ENCODE assay signal across 1 cellular context in the genomic region with DNA sequence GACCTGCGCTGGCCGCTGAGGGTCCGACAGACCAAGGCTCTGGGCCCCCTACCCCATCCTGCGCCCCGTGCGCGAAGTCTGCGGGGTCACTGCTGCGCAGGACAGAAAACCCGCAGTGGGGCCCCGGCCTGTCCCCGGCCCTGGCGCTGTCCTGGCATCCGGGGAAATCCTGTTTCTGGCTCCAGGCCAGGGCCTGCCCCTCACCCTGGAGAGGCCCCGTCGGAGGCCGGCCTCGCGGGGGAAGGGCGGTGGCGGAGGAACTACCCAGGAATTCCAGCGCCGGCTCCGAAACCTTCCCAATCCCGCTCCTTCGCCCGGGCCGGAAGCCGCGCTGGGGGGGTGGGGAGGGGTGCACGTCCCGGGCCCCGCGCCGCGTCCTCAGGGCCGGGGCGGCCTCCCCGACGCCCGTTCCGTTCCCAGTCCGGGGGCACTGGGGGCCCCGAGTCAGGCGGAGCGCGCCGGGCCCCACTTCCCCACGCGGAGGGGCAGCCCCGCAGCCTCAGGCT.
TF ChIP-seq lines count a peak whose summit lies in the region.

No MANE protein-coding gene starts in this region.

TF ChIP-seq in HepG2, 621 proteins besides CTCF, POLR2A, EP300 and RAD21 (continued from another document and continues in another):
- TF ChIP-seq, protein P1, sequence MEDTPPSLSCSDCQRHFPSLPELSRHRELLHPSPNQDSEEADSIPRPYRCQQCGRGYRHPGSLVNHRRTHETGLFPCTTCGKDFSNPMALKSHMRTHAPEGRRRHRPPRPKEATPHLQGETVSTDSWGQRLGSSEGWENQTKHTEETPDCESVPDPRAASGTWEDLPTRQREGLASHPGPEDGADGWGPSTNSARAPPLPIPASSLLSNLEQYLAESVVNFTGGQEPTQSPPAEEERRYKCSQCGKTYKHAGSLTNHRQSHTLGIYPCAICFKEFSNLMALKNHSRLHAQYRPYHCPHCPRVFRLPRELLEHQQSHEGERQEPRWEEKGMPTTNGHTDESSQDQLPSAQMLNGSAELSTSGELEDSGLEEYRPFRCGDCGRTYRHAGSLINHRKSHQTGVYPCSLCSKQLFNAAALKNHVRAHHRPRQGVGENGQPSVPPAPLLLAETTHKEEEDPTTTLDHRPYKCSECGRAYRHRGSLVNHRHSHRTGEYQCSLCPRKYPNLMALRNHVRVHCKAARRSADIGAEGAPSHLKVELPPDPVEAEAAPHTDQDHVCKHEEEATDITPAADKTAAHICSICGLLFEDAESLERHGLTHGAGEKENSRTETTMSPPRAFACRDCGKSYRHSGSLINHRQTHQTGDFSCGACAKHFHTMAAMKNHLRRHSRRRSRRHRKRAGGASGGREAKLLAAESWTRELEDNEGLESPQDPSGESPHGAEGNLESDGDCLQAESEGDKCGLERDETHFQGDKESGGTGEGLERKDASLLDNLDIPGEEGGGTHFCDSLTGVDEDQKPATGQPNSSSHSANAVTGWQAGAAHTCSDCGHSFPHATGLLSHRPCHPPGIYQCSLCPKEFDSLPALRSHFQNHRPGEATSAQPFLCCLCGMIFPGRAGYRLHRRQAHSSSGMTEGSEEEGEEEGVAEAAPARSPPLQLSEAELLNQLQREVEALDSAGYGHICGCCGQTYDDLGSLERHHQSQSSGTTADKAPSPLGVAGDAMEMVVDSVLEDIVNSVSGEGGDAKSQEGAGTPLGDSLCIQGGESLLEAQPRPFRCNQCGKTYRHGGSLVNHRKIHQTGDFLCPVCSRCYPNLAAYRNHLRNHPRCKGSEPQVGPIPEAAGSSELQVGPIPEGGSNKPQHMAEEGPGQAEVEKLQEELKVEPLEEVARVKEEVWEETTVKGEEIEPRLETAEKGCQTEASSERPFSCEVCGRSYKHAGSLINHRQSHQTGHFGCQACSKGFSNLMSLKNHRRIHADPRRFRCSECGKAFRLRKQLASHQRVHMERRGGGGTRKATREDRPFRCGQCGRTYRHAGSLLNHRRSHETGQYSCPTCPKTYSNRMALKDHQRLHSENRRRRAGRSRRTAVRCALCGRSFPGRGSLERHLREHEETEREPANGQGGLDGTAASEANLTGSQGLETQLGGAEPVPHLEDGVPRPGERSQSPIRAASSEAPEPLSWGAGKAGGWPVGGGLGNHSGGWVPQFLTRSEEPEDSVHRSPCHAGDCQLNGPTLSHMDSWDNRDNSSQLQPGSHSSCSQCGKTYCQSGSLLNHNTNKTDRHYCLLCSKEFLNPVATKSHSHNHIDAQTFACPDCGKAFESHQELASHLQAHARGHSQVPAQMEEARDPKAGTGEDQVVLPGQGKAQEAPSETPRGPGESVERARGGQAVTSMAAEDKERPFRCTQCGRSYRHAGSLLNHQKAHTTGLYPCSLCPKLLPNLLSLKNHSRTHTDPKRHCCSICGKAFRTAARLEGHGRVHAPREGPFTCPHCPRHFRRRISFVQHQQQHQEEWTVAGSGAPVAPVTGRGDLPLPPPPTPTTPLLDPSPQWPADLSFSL (CRISPR knock-in tag; IDR thresholded peaks at IDR 0.05), result no peak
- TF ChIP-seq ZNF891 (CRISPR knock-in tag; IDR thresholded peaks at IDR 0.05), result no peak
- TF ChIP-seq, protein P2, sequence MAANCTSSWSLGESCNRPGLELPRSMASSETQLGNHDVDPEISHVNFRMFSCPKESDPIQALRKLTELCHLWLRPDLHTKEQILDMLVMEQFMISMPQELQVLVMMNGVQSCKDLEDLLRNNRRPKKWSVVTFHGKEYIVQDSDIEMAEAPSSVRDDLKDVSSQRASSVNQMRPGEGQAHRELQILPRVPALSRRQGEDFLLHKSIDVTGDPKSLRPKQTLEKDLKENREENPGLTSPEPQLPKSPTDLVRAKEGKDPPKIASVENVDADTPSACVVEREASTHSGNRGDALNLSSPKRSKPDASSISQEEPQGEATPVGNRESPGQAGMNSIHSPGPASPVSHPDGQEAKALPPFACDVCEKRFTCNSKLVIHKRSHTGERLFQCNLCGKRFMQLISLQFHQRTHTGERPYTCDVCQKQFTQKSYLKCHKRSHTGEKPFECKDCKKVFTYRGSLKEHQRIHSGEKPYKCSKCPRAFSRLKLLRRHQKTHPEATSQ (CRISPR knock-in tag; IDR thresholded peaks at IDR 0.05; ENCODE audit: borderline replicate concordance), result no peak
- TF ChIP-seq CHCHD3 (CRISPR knock-in tag; IDR thresholded peaks at IDR 0.05), result no peak
- no peak for TF ChIP-seq REPIN1 (CRISPR knock-in tag; IDR thresholded peaks at IDR 0.05; ENCODE audit: borderline replicate concordance, low read depth)
- no peak for TF ChIP-seq ZNF430 (CRISPR knock-in tag; IDR thresholded peaks at IDR 0.05)
- TF ChIP-seq, protein P3, sequence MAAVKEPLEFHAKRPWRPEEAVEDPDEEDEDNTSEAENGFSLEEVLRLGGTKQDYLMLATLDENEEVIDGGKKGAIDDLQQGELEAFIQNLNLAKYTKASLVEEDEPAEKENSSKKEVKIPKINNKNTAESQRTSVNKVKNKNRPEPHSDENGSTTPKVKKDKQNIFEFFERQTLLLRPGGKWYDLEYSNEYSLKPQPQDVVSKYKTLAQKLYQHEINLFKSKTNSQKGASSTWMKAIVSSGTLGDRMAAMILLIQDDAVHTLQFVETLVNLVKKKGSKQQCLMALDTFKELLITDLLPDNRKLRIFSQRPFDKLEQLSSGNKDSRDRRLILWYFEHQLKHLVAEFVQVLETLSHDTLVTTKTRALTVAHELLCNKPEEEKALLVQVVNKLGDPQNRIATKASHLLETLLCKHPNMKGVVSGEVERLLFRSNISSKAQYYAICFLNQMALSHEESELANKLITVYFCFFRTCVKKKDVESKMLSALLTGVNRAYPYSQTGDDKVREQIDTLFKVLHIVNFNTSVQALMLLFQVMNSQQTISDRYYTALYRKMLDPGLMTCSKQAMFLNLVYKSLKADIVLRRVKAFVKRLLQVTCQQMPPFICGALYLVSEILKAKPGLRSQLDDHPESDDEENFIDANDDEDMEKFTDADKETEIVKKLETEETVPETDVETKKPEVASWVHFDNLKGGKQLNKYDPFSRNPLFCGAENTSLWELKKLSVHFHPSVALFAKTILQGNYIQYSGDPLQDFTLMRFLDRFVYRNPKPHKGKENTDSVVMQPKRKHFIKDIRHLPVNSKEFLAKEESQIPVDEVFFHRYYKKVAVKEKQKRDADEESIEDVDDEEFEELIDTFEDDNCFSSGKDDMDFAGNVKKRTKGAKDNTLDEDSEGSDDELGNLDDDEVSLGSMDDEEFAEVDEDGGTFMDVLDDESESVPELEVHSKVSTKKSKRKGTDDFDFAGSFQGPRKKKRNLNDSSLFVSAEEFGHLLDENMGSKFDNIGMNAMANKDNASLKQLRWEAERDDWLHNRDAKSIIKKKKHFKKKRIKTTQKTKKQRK (IDR thresholded peaks at IDR 0.05; ENCODE audit: low read length), result no peak
- no peak for TF ChIP-seq ZMYM3 (CRISPR knock-in tag; IDR thresholded peaks at IDR 0.05)
- TF ChIP-seq, protein P4, sequence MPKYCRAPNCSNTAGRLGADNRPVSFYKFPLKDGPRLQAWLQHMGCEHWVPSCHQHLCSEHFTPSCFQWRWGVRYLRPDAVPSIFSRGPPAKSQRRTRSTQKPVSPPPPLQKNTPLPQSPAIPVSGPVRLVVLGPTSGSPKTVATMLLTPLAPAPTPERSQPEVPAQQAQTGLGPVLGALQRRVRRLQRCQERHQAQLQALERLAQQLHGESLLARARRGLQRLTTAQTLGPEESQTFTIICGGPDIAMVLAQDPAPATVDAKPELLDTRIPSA (CRISPR knock-in tag; IDR thresholded peaks at IDR 0.05; ENCODE audit: borderline replicate concordance), result no peak
- TF ChIP-seq ZNF605 (CRISPR knock-in tag; IDR thresholded peaks at IDR 0.05), result no peak
- TF ChIP-seq ZNF333 (CRISPR knock-in tag; IDR thresholded peaks at IDR 0.05; ENCODE audit: borderline replicate concordance), result no peak
- TF ChIP-seq, protein P5, sequence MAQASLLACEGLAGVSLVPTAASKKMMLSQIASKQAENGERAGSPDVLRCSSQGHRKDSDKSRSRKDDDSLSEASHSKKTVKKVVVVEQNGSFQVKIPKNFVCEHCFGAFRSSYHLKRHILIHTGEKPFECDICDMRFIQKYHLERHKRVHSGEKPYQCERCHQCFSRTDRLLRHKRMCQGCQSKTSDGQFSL (CRISPR knock-in tag; IDR thresholded peaks at IDR 0.05), result no peak; the same call in 1 of the 2 replicates
- TF ChIP-seq, protein P6, sequence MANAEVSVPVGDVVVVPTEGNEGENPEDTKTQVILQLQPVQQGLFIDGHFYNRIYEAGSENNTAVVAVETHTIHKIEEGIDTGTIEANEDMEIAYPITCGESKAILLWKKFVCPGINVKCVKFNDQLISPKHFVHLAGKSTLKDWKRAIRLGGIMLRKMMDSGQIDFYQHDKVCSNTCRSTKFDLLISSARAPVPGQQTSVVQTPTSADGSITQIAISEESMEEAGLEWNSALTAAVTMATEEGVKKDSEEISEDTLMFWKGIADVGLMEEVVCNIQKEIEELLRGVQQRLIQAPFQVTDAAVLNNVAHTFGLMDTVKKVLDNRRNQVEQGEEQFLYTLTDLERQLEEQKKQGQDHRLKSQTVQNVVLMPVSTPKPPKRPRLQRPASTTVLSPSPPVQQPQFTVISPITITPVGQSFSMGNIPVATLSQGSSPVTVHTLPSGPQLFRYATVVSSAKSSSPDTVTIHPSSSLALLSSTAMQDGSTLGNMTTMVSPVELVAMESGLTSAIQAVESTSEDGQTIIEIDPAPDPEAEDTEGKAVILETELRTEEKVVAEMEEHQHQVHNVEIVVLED (CRISPR knock-in tag; IDR thresholded peaks at IDR 0.05; ENCODE audit: borderline replicate concordance), result no peak
- no peak for TF ChIP-seq ZBTB1 (CRISPR knock-in tag; IDR thresholded peaks at IDR 0.05; ENCODE audit: borderline replicate concordance)
- TF ChIP-seq, protein P7, sequence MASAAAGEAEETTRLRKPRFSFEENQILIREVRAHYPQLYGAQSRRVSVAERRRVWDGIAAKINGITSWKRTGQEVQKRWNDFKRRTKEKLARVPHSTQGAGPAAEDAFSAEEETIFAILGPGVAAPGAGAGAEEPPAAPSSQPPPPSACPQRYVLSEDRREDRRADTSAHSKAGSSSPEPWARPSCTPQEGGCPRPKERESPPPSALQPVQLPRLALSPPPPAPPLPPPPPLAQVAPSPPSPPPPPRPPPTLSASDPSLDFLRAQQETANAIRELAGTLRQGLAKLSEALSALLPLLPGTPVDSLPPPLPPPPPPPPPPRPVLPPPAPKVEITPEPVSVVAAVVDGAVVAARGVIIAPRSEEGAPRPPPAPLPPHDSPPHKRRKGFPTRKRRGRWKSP (CRISPR knock-in tag; IDR thresholded peaks at IDR 0.05), result no peak
- no peak for TF ChIP-seq ZNF550 (CRISPR knock-in tag; IDR thresholded peaks at IDR 0.05; ENCODE audit: borderline replicate concordance)
- TF ChIP-seq, protein P8, sequence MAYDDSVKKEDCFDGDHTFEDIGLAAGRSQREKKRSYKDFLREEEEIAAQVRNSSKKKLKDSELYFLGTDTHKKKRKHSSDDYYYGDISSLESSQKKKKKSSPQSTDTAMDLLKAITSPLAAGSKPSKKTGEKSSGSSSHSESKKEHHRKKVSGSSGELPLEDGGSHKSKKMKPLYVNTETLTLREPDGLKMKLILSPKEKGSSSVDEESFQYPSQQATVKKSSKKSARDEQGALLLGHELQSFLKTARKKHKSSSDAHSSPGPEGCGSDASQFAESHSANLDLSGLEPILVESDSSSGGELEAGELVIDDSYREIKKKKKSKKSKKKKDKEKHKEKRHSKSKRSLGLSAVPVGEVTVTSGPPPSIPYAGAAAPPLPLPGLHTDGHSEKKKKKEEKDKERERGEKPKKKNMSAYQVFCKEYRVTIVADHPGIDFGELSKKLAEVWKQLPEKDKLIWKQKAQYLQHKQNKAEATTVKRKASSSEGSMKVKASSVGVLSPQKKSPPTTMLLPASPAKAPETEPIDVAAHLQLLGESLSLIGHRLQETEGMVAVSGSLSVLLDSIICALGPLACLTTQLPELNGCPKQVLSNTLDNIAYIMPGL (CRISPR knock-in tag; IDR thresholded peaks at IDR 0.05; ENCODE audit: borderline replicate concordance in 1 of 2, low read depth in 1 of 2), result peak in 1 of 2 experiments; percentile 38; a peak in 2 of 4 replicates
- no peak for TF ChIP-seq ZNF607 (CRISPR knock-in tag; IDR thresholded peaks at IDR 0.05; ENCODE audit: borderline replicate concordance)
- TF ChIP-seq, protein P9, sequence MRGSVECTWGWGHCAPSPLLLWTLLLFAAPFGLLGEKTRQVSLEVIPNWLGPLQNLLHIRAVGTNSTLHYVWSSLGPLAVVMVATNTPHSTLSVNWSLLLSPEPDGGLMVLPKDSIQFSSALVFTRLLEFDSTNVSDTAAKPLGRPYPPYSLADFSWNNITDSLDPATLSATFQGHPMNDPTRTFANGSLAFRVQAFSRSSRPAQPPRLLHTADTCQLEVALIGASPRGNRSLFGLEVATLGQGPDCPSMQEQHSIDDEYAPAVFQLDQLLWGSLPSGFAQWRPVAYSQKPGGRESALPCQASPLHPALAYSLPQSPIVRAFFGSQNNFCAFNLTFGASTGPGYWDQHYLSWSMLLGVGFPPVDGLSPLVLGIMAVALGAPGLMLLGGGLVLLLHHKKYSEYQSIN (CRISPR knock-in tag; IDR thresholded peaks at IDR 0.05; ENCODE audit: borderline replicate concordance), result no peak
- TF ChIP-seq, protein P10, sequence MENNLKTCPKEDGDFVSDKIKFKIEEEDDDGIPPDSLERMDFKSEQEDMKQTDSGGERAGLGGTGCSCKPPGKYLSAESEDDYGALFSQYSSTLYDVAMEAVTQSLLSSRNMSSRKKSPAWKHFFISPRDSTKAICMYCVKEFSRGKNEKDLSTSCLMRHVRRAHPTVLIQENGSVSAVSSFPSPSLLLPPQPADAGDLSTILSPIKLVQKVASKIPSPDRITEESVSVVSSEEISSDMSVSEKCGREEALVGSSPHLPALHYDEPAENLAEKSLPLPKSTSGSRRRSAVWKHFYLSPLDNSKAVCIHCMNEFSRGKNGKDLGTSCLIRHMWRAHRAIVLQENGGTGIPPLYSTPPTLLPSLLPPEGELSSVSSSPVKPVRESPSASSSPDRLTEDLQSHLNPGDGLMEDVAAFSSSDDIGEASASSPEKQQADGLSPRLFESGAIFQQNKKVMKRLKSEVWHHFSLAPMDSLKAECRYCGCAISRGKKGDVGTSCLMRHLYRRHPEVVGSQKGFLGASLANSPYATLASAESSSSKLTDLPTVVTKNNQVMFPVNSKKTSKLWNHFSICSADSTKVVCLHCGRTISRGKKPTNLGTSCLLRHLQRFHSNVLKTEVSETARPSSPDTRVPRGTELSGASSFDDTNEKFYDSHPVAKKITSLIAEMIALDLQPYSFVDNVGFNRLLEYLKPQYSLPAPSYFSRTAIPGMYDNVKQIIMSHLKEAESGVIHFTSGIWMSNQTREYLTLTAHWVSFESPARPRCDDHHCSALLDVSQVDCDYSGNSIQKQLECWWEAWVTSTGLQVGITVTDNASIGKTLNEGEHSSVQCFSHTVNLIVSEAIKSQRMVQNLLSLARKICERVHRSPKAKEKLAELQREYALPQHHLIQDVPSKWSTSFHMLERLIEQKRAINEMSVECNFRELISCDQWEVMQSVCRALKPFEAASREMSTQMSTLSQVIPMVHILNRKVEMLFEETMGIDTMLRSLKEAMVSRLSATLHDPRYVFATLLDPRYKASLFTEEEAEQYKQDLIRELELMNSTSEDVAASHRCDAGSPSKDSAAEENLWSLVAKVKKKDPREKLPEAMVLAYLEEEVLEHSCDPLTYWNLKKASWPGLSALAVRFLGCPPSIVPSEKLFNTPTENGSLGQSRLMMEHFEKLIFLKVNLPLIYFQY (CRISPR knock-in tag; IDR thresholded peaks at IDR 0.05; ENCODE audit: borderline replicate concordance), result no peak
- TF ChIP-seq, protein P11, sequence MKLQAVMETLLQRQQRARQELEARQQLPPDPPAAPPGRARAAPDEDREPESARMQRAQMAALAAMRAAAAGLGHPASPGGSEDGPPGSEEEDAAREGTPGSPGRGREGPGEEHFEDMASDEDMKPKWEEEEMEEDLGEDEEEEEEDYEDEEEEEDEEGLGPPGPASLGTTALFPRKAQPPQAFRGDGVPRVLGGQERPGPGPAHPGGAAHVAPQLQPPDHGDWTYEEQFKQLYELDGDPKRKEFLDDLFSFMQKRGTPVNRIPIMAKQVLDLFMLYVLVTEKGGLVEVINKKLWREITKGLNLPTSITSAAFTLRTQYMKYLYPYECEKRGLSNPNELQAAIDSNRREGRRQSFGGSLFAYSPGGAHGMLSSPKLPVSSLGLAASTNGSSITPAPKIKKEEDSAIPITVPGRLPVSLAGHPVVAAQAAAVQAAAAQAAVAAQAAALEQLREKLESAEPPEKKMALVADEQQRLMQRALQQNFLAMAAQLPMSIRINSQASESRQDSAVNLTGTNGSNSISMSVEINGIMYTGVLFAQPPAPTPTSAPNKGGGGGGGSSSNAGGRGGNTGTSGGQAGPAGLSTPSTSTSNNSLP (IDR thresholded peaks at IDR 0.05; ENCODE audit: low read depth, low read length), result no peak
- no peak for TF ChIP-seq TOE1 (CRISPR knock-in tag; IDR thresholded peaks at IDR 0.05)
- no peak for TF ChIP-seq ZNF562 (CRISPR knock-in tag; IDR thresholded peaks at IDR 0.05; ENCODE audit: borderline replicate concordance)
